ENCODE assay signal across 31 cellular contexts in the genomic region with DNA sequence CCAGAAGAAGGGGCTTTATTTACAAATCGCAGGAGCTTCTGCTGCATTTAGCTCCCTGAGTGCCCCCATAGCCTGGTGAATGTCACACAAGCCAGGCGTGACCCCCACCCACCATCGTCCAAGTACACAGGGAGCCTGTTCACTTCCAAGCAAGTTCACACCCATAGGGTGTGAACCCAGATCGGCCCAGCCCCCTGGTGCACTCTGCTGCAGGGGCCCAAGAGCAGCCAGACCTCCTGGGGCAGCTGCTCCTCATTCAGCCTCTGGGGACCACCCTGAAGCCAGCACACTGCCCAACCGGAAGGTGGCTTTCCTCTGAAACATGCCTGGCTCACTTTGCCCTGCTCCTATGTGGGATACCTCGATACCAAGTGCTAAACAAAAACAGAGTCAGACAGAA.
A peak's percentile ranks its signal among the peaks of the same experiment; 100 is the strongest.
DNase-seq lines count a peak whose midpoint lies in the region; ATAC-seq, FAIRE-seq and TF ChIP-seq lines count a peak whose summit lies in the region.
"Had no signal": no experiment of that assay in that cellular context is flagged by ENCODE, and none has a peak within 500 bp of the region (broad histone marks: within the 10 kb centered on the region; RNA-seq: fewer than 3 reads in every experiment).

No MANE protein-coding gene starts in this region.

- TF ChIP-seq CTCF in BE2C (IDR thresholded peaks at IDR 0.05; ENCODE audit: low read depth, low read length) = no peak
- no peak for TF ChIP-seq CTCF in RWPE2 (IDR thresholded peaks at IDR 0.05; ENCODE audit: poor library complexity, severe bottlenecking)
- TF ChIP-seq CTCF in kidney (IDR thresholded peaks at IDR 0.05; ENCODE audit: borderline replicate concordance, extremely low read depth, insufficient read depth) = no peak
- TF ChIP-seq CTCF in GM13976 (IDR thresholded peaks at IDR 0.05; ENCODE audit: borderline replicate concordance, control extremely low read depth, extremely low read depth, insufficient read depth, missing control alignments) = no peak

- no peaks in the 10 kb centered on the region for H3K27me3 ChIP-seq in BE2C
- H3K27me3 ChIP-seq in RWPE2 (ENCODE audit: insufficient read depth, poor library complexity, severe bottlenecking) = no peaks in the 10 kb centered on the region
- H3K27me3 ChIP-seq: esophagus squamous epithelium, left lung, right lobe of liver, thyroid gland had no signal

- H3K4me1 ChIP-seq in BE2C (peaks cover 2% of the 10 kb centered on the region; the same call in 1 of the 2 replicates), RWPE2 (ENCODE audit: insufficient read depth, poor library complexity, severe bottlenecking) (no peaks in the 10 kb centered on the region), kidney (ENCODE audit: control insufficient read depth in 1 of 2, insufficient read depth in 1 of 2, low read depth in 1 of 2, low read length in 2 of 2) (no peaks in the 10 kb centered on the region)
- H3K4me1 ChIP-seq: right lobe of liver, thyroid gland had no signal

- no peak overlapping the region for H3K9ac ChIP-seq in kidney (ENCODE audit: low read length in 2 of 2)

- H3K27ac ChIP-seq in RWPE2 (ENCODE audit: poor library complexity, severe bottlenecking) (no peak overlapping the region), kidney (ENCODE audit: low read depth in 2 of 2, low read length in 2 of 2) (peak overlapping the region in 1 of 2 donors; percentile 30)
- H3K27ac ChIP-seq: left lung, right lobe of liver, thyroid gland had no signal

- FAIRE-seq in kidney (lab: Jason Lieb, UNC) = no peak
- FAIRE-seq: GM18507 had no signal

- DNase-seq in BE2C = peak; percentile 61
- peak; percentile 48 for DNase-seq in RWPE2 (ENCODE audit: low spot score)
- DNase-seq in kidney = peak; percentile 36
- DNase-seq in posterior vena cava (ENCODE audit: low spot score) = peak; percentile 58
- DNase-seq in DMS153 treated with DMSO at 0.1 percent for 48 hours (lab: John Stamatoyannopoulos, UW; ENCODE audit: unreplicated experiment) = no peak
- no peak for DNase-seq in GM13976 (ENCODE audit: low spot score)
- DNase-seq in activated naive CD4-positive, alpha-beta T cell (lab: John Stamatoyannopoulos, UW) = no peak
- no peak for DNase-seq in NCI-H1694 treated with DMSO at 0.1 percent for 48 hours (lab: John Stamatoyannopoulos, UW)
- DNase-seq: activated CD4-positive, alpha-beta memory T cell treated with anti-CD3 and anti-CD28 coated beads, Interleukin-2, amount 10 ng/mL, durations not matched to agents 7 days and 5 days; activated CD8-positive, alpha-beta memory T cell treated with anti-CD3 and anti-CD28 coated beads, Interleukin-2, amount 50 U/mL, for 48 hours; activated naive CD8-positive, alpha-beta T cell treated with anti-CD3 and anti-CD28 coated beads for 36 hours; caudate nucleus; COR-L47; DMS79; esophagus squamous epithelium; foreskin melanocyte; GDM1; hippocampal formation; NCI-H1105; NCI-H2029; NCI-H345; nephron progenitor cell; SIG-M5; stimulated activated naive CD8-positive, alpha-beta T cell treated with anti-CD3 and anti-CD28 coated beads, Interleukin-15, Interleukin-2, amounts not matched to agents 100 U/mL and 50 U/mL, for 24 hours; SW 1271; thyroid gland had no signal

- no peaks in the 10 kb centered on the region for H3K36me3 ChIP-seq in BE2C
- no peaks in the 10 kb centered on the region for H3K36me3 ChIP-seq in RWPE2 (ENCODE audit: low read depth)
- H3K36me3 ChIP-seq in kidney (ENCODE audit: control insufficient read depth in 1 of 2, insufficient read depth in 2 of 2, low read length in 2 of 2) = peaks cover 0 to 12% of the 10 kb centered on the region in 2 donors
- H3K36me3 ChIP-seq: esophagus squamous epithelium, left lung, right lobe of liver, thyroid gland had no signal

- intact Hi-C loops in kidney (cut with DNase I) (no loop called here), posterior vena cava (cut with DNase I) (no loop called here)

- no peak for ATAC-seq in RWPE2 (ENCODE audit: low read depth)
- ATAC-seq: activated T-helper 17 cell treated with anti-CD3 and anti-CD28 coated beads, Interleukin-2, amount 50 U/mL, for 72 hours; left lung; Panc1; right lobe of liver; stimulated activated naive CD8-positive, alpha-beta T cell treated with anti-CD3 and anti-CD28 coated beads, Interleukin-15, Interleukin-2, amounts not matched to agents 100 U/mL and 50 U/mL, for 24 hours had no signal

- H3K4me3 ChIP-seq in BE2C (ENCODE audit: low read depth, low read length) = no peak overlapping the region
- H3K4me3 ChIP-seq in RWPE2 (ENCODE audit: severe bottlenecking) = no peak overlapping the region
- no peak overlapping the region for H3K4me3 ChIP-seq in kidney (ENCODE audit: low read length in 2 of 2)
- H3K4me3 ChIP-seq: esophagus squamous epithelium, left lung, right lobe of liver, thyroid gland had no signal

- in situ Hi-C loops in GM13976 (cut with MboI; ENCODE audit: low sequenced_read_pairs, unreplicated experiment) = no loop called here

- no peaks in the 10 kb centered on the region for H3K9me3 ChIP-seq in BE2C
- no peaks in the 10 kb centered on the region for H3K9me3 ChIP-seq in RWPE2 (ENCODE audit: severe bottlenecking)
- H3K9me3 ChIP-seq in kidney (ENCODE audit: control insufficient read depth in 1 of 2, low read length in 2 of 2) = no peaks in the 10 kb centered on the region
- H3K9me3 ChIP-seq: esophagus squamous epithelium, left lung, right lobe of liver, thyroid gland had no signal

Comparison
In these comparisons a context has a peak if more than half of its experiments do, and no peak if none do; other contexts are left out.
1. DNase-seq: peak in BE2C (single experiment), RWPE2 (single experiment), kidney (single experiment) and posterior vena cava (single experiment); none in DMS153 treated with DMSO at 0.1 percent for 48 hours (single experiment), GM13976 (single experiment), activated naive CD4-positive, alpha-beta T cell (0 of 4) and NCI-H1694 treated with DMSO at 0.1 percent for 48 hours (single experiment).